Comparison of ENCODE assay signal across 1 cellular context in the genomic region with DNA sequence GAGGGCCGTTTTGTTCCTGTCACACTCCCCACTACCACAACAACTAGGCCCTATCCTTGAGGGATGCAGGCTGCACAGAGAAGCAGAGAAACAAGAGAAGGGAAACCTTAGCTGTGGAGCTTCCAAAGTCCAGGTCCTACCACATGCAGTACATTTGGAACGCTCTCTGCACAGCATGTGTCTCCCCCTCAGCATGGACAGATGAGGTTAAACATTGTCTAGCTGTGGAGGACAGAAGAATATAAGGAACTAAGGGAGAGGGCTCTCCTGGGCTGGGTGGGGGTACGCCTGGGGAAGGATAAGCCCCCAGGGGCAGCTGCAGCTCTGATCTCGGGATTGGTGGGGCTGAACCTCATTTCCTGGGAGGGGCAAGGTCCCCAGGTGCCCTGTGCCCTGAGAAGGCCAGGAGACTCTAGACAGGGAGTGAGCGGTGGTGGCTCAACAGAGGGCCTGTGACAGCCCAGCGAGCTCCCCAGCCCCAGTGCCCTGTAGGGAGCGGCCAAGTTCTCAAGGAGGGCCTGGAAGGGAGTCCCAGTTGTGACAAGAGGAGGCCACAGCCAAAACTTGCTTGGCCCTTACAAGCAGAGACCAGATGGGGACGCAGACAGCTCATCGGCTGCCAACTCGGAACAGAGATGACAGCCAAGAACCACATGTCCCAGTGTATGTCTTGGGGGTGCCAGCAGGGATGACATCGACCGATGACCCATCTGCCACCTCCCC.
A peak's percentile ranks its signal among the peaks of the same experiment; 100 is the strongest.
TF ChIP-seq lines count a peak whose summit lies in the region.

No MANE protein-coding gene starts in this region.

TF ChIP-seq in HepG2, 621 proteins besides CTCF, POLR2A, EP300 and RAD21 (continued from another document and continues in another):
- TF ChIP-seq, protein P1, sequence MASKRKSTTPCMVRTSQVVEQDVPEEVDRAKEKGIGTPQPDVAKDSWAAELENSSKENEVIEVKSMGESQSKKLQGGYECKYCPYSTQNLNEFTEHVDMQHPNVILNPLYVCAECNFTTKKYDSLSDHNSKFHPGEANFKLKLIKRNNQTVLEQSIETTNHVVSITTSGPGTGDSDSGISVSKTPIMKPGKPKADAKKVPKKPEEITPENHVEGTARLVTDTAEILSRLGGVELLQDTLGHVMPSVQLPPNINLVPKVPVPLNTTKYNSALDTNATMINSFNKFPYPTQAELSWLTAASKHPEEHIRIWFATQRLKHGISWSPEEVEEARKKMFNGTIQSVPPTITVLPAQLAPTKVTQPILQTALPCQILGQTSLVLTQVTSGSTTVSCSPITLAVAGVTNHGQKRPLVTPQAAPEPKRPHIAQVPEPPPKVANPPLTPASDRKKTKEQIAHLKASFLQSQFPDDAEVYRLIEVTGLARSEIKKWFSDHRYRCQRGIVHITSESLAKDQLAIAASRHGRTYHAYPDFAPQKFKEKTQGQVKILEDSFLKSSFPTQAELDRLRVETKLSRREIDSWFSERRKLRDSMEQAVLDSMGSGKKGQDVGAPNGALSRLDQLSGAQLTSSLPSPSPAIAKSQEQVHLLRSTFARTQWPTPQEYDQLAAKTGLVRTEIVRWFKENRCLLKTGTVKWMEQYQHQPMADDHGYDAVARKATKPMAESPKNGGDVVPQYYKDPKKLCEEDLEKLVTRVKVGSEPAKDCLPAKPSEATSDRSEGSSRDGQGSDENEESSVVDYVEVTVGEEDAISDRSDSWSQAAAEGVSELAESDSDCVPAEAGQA (IDR thresholded peaks at IDR 0.05; ENCODE audit: low read depth), result no peak
- TF ChIP-seq, protein P1 (CRISPR knock-in tag; IDR thresholded peaks at IDR 0.05; ENCODE audit: borderline replicate concordance), result no peak
- no peak for TF ChIP-seq DPF2 (CRISPR knock-in tag; IDR thresholded peaks at IDR 0.05; ENCODE audit: borderline replicate concordance, low read depth)
- TF ChIP-seq ZNF441 (CRISPR knock-in tag; IDR thresholded peaks at IDR 0.05; ENCODE audit: borderline replicate concordance), result 0 out of 2 replicates have a peak, but pooled peaks have one; percentile 27
- TF ChIP-seq, protein P2, sequence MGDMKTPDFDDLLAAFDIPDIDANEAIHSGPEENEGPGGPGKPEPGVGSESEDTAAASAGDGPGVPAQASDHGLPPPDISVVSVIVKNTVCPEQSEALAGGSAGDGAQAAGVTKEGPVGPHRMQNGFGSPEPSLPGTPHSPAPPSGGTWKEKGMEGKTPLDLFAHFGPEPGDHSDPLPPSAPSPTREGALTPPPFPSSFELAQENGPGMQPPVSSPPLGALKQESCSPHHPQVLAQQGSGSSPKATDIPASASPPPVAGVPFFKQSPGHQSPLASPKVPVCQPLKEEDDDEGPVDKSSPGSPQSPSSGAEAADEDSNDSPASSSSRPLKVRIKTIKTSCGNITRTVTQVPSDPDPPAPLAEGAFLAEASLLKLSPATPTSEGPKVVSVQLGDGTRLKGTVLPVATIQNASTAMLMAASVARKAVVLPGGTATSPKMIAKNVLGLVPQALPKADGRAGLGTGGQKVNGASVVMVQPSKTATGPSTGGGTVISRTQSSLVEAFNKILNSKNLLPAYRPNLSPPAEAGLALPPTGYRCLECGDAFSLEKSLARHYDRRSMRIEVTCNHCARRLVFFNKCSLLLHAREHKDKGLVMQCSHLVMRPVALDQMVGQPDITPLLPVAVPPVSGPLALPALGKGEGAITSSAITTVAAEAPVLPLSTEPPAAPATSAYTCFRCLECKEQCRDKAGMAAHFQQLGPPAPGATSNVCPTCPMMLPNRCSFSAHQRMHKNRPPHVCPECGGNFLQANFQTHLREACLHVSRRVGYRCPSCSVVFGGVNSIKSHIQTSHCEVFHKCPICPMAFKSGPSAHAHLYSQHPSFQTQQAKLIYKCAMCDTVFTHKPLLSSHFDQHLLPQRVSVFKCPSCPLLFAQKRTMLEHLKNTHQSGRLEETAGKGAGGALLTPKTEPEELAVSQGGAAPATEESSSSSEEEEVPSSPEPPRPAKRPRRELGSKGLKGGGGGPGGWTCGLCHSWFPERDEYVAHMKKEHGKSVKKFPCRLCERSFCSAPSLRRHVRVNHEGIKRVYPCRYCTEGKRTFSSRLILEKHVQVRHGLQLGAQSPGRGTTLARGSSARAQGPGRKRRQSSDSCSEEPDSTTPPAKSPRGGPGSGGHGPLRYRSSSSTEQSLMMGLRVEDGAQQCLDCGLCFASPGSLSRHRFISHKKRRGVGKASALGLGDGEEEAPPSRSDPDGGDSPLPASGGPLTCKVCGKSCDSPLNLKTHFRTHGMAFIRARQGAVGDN (CRISPR knock-in tag; IDR thresholded peaks at IDR 0.05), result peak; percentile 39
- TF ChIP-seq ZNF331 (CRISPR knock-in tag; IDR thresholded peaks at IDR 0.05), result no peak
- TF ChIP-seq PRMT3 (CRISPR knock-in tag; IDR thresholded peaks at IDR 0.05; ENCODE audit: borderline replicate concordance, low read depth), result no peak
- no peak for TF ChIP-seq RORA (CRISPR knock-in tag; IDR thresholded peaks at IDR 0.05)
- TF ChIP-seq ZNF749 (CRISPR knock-in tag; IDR thresholded peaks at IDR 0.05; ENCODE audit: borderline replicate concordance), result no peak
- TF ChIP-seq ZNF652 (CRISPR knock-in tag; IDR thresholded peaks at IDR 0.05; ENCODE audit: borderline replicate concordance, low read depth), result no peak
- TF ChIP-seq HOXA9 (CRISPR knock-in tag; IDR thresholded peaks at IDR 0.05; ENCODE audit: borderline replicate concordance), result no peak
- no peak for TF ChIP-seq ZKSCAN5 (CRISPR knock-in tag; IDR thresholded peaks at IDR 0.05)
- TF ChIP-seq SAP130 (CRISPR knock-in tag; IDR thresholded peaks at IDR 0.05; ENCODE audit: low read depth), result peak; percentile 61
- TF ChIP-seq ZNF333 (CRISPR knock-in tag; IDR thresholded peaks at IDR 0.05; ENCODE audit: borderline replicate concordance), result no peak
- no peak for TF ChIP-seq ONECUT2 (CRISPR knock-in tag; IDR thresholded peaks at IDR 0.05)
- TF ChIP-seq U2AF2 (IDR thresholded peaks at IDR 0.05; ENCODE audit: low read depth, low read length), result no peak
- TF ChIP-seq RFX5 (IDR thresholded peaks at IDR 0.05; ENCODE audit: low read depth, low read length), result no peak
- TF ChIP-seq NR2C2 (CRISPR knock-in tag; IDR thresholded peaks at IDR 0.05; ENCODE audit: borderline replicate concordance), result no peak
- TF ChIP-seq ZFP90 (CRISPR knock-in tag; IDR thresholded peaks at IDR 0.05; ENCODE audit: borderline replicate concordance), result no peak
- TF ChIP-seq SP140L (CRISPR knock-in tag; IDR thresholded peaks at IDR 0.05; ENCODE audit: borderline replicate concordance), result no peak
- TF ChIP-seq, protein P3, sequence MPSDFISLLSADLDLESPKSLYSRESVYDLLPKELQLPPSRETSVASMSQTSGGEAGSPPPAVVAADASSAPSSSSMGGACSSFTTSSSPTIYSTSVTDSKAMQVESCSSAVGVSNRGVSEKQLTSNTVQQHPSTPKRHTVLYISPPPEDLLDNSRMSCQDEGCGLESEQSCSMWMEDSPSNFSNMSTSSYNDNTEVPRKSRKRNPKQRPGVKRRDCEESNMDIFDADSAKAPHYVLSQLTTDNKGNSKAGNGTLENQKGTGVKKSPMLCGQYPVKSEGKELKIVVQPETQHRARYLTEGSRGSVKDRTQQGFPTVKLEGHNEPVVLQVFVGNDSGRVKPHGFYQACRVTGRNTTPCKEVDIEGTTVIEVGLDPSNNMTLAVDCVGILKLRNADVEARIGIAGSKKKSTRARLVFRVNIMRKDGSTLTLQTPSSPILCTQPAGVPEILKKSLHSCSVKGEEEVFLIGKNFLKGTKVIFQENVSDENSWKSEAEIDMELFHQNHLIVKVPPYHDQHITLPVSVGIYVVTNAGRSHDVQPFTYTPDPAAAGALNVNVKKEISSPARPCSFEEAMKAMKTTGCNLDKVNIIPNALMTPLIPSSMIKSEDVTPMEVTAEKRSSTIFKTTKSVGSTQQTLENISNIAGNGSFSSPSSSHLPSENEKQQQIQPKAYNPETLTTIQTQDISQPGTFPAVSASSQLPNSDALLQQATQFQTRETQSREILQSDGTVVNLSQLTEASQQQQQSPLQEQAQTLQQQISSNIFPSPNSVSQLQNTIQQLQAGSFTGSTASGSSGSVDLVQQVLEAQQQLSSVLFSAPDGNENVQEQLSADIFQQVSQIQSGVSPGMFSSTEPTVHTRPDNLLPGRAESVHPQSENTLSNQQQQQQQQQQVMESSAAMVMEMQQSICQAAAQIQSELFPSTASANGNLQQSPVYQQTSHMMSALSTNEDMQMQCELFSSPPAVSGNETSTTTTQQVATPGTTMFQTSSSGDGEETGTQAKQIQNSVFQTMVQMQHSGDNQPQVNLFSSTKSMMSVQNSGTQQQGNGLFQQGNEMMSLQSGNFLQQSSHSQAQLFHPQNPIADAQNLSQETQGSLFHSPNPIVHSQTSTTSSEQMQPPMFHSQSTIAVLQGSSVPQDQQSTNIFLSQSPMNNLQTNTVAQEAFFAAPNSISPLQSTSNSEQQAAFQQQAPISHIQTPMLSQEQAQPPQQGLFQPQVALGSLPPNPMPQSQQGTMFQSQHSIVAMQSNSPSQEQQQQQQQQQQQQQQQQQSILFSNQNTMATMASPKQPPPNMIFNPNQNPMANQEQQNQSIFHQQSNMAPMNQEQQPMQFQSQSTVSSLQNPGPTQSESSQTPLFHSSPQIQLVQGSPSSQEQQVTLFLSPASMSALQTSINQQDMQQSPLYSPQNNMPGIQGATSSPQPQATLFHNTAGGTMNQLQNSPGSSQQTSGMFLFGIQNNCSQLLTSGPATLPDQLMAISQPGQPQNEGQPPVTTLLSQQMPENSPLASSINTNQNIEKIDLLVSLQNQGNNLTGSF (CRISPR knock-in tag; IDR thresholded peaks at IDR 0.05), result no peak
- TF ChIP-seq, protein P4, sequence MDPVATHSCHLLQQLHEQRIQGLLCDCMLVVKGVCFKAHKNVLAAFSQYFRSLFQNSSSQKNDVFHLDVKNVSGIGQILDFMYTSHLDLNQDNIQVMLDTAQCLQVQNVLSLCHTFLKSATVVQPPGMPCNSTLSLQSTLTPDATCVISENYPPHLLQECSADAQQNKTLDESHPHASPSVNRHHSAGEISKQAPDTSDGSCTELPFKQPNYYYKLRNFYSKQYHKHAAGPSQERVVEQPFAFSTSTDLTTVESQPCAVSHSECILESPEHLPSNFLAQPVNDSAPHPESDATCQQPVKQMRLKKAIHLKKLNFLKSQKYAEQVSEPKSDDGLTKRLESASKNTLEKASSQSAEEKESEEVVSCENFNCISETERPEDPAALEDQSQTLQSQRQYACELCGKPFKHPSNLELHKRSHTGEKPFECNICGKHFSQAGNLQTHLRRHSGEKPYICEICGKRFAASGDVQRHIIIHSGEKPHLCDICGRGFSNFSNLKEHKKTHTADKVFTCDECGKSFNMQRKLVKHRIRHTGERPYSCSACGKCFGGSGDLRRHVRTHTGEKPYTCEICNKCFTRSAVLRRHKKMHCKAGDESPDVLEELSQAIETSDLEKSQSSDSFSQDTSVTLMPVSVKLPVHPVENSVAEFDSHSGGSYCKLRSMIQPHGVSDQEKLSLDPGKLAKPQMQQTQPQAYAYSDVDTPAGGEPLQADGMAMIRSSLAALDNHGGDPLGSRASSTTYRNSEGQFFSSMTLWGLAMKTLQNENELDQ (CRISPR knock-in tag; IDR thresholded peaks at IDR 0.05; ENCODE audit: borderline replicate concordance), result no peak
- no peak for TF ChIP-seq PHF5A (CRISPR knock-in tag; IDR thresholded peaks at IDR 0.05; ENCODE audit: low read depth, unreplicated experiment)
- peak; percentile 33; the same call in 1 of the 2 replicates for TF ChIP-seq UBTF (CRISPR knock-in tag; IDR thresholded peaks at IDR 0.05)
- TF ChIP-seq ARID5B (CRISPR knock-in tag; IDR thresholded peaks at IDR 0.05), result no peak
